ENCODE assay signal across 1 cellular context in genomic region chr19:13149628-13150186, GRCh38.
TF ChIP-seq lines count a peak whose summit lies in the region.

No MANE protein-coding gene starts in this region.

TF ChIP-seq in GM12878, 131 proteins besides CTCF, POLR2A, EP300 and RAD21:
- TF ChIP-seq ZNF274 (IDR thresholded peaks at IDR 0.05; ENCODE audit: insufficient read depth, insufficient read length) (no peak), NR2F1 (conservative IDR thresholded peaks at IDR 0.05) (peak; percentile 57), ASH2L (IDR thresholded peaks at IDR 0.05; ENCODE audit: borderline replicate concordance, low read depth) (0 out of 2 replicates have a peak, but pooled peaks have one; percentile 48), EZH2 (IDR thresholded peaks at IDR 0.05; ENCODE audit: borderline replicate concordance, control insufficient read depth, low read depth, low read length) (no peak), NR2C2 (IDR thresholded peaks at IDR 0.05; ENCODE audit: borderline replicate concordance, control insufficient read depth, insufficient read length, low read depth) (no peak), NFIC (IDR thresholded peaks at IDR 0.05; ENCODE audit: low read depth, low read length) (no peak), LARP7 (IDR thresholded peaks at IDR 0.05) (peak; percentile 67), ZNF687 (IDR thresholded peaks at IDR 0.05) (0 out of 2 replicates have a peak, but pooled peaks have one; percentile 27), CREB1 (IDR thresholded peaks at IDR 0.05; ENCODE audit: low read depth) (no peak), SIN3A (IDR thresholded peaks at IDR 0.05; ENCODE audit: low read depth, low read length) (peak; percentile 22), IKZF1 (conservative IDR thresholded peaks at IDR 0.05) (peak; percentile 90; the same call in 1 of the 2 replicates), DPF2 (IDR thresholded peaks at IDR 0.05) (peak; percentile 68), GATAD2B (conservative IDR thresholded peaks at IDR 0.05; ENCODE audit: low read depth) (peak; percentile 82)
- TF ChIP-seq, protein P1, sequence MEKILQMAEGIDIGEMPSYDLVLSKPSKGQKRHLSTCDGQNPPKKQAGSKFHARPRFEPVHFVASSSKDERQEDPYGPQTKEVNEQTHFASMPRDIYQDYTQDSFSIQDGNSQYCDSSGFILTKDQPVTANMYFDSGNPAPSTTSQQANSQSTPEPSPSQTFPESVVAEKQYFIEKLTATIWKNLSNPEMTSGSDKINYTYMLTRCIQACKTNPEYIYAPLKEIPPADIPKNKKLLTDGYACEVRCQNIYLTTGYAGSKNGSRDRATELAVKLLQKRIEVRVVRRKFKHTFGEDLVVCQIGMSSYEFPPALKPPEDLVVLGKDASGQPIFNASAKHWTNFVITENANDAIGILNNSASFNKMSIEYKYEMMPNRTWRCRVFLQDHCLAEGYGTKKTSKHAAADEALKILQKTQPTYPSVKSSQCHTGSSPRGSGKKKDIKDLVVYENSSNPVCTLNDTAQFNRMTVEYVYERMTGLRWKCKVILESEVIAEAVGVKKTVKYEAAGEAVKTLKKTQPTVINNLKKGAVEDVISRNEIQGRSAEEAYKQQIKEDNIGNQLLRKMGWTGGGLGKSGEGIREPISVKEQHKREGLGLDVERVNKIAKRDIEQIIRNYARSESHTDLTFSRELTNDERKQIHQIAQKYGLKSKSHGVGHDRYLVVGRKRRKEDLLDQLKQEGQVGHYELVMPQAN (conservative IDR thresholded peaks at IDR 0.05), result 0 out of 2 replicates have a peak, but pooled peaks have one; percentile 14
- TF ChIP-seq, protein P2, sequence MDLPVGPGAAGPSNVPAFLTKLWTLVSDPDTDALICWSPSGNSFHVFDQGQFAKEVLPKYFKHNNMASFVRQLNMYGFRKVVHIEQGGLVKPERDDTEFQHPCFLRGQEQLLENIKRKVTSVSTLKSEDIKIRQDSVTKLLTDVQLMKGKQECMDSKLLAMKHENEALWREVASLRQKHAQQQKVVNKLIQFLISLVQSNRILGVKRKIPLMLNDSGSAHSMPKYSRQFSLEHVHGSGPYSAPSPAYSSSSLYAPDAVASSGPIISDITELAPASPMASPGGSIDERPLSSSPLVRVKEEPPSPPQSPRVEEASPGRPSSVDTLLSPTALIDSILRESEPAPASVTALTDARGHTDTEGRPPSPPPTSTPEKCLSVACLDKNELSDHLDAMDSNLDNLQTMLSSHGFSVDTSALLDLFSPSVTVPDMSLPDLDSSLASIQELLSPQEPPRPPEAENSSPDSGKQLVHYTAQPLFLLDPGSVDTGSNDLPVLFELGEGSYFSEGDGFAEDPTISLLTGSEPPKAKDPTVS (IDR thresholded peaks at IDR 0.05; ENCODE audit: low read depth, low read length), result no peak
